28 cellular contexts compared by ENCODE assay signal in the genomic region with DNA sequence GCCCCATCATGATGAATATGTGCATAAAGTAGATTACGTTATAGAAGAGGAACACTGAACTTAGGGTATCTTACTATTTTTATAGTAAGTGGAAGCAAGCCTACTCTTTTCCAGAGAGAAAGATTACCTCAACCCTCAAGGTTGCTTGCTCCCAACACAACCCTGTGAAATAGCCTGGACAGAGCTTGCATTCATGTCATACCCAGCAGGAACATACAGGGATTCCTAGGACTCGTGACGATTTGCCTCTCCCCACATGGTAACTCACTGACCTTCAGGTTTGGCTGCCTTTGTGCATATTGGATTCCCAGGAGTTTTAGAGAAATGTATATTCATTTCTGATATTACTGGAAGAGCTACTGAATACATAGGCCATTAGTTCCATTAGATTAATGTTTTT.
"Had no signal": no experiment of that assay in that cellular context is flagged by ENCODE, and none has a peak within 500 bp of the region (broad histone marks: within the 10 kb centered on the region; RNA-seq: fewer than 3 reads in every experiment).

No MANE protein-coding gene starts in this region.

- DNase-seq: stimulated activated CD4-positive, alpha-beta T cell treated with anti-CD3 and anti-CD28 coated beads, Interleukin-2, amount 100 ng/mL, for 48 hours; stimulated activated CD4-positive, alpha-beta T cell treated with anti-CD3 and anti-CD28 coated beads, Interleukin-4, amount 100 ng/mL, for 1 hour; stimulated activated CD4-positive, alpha-beta T cell treated with anti-CD3 and anti-CD28 coated beads, Interleukin-4, amount 100 ng/mL, for 24 hours; stimulated activated CD4-positive, alpha-beta T cell treated with anti-CD3 and anti-CD28 coated beads, Interleukin-4, amount 100 ng/mL, for 4 hours; stimulated activated CD8-positive, alpha-beta memory T cell treated with anti-CD3 and anti-CD28 coated beads, Interleukin-4, amount 100 ng/mL, for 48 hours; stimulated activated naive B cell treated with anti-CD40 and anti-IgM and Interleukin-4, amounts not matched to agents 10 μg/mL and 1 μg/mL and 100 μg/mL, for 72 hours; stimulated activated naive CD4-positive, alpha-beta T cell; stimulated activated naive CD4-positive, alpha-beta T cell treated with Interleukin-2 at 50 U/mL for 16 hours; stimulated activated naive CD8-positive, alpha-beta T cell treated with anti-CD3 and anti-CD28 coated beads, Interleukin-15, amount 100 ng/mL, for 72 hours; stimulated activated naive CD8-positive, alpha-beta T cell treated with anti-CD3 and anti-CD28 coated beads, Interleukin-15, Interleukin-2, amounts not matched to agents 100 U/mL and 50 U/mL, for 24 hours; stomach; substantia nigra; testis; thyroid gland; tibial artery; transverse colon; trophoblast cell; upper lobe of left lung; upper lobe of right lung; uterus had no signal

- H3K27me3 Mint-ChIP-seq: stimulated activated memory B cell treated with anti-CD40 and anti-IgM and Interleukin-4, amounts not matched to agents 10 μg/mL and 1 μg/mL and 100 μg/mL, for 72 hours; stimulated activated naive B cell treated with anti-CD40 and anti-IgM and Interleukin-4, amounts not matched to agents 10 μg/mL and 1 μg/mL and 100 μg/mL, for 72 hours; stimulated activated naive CD8-positive, alpha-beta T cell treated with anti-CD3 and anti-CD28 coated beads, Interleukin-15, amount 100 ng/mL, for 72 hours; stimulated activated naive CD8-positive, alpha-beta T cell treated with anti-CD3 and anti-CD28 coated beads, Interleukin-15, Interleukin-2, amounts not matched to agents 100 ng/mL and 50 ng/mL, for 24 hours; type B pancreatic cell had no signal

- H3K9me3 Mint-ChIP-seq: stimulated activated effector memory CD8-positive, alpha-beta T cell treated with anti-CD3 and anti-CD28 coated beads, Interleukin-12 subunit alpha, Interleukin-12 subunit beta, amount 100 ng/mL, for 72 hours; stimulated activated memory B cell treated with anti-CD40 and anti-IgM and Interleukin-4, amounts not matched to agents 10 μg/mL and 1 μg/mL and 100 μg/mL, for 72 hours; stimulated activated naive B cell treated with anti-CD40 and anti-IgM and Interleukin-4, amounts not matched to agents 10 μg/mL and 1 μg/mL and 100 μg/mL, for 72 hours; stimulated activated naive CD8-positive, alpha-beta T cell treated with anti-CD3 and anti-CD28 coated beads, Interleukin-15, amount 100 ng/mL, for 72 hours; stimulated activated naive CD8-positive, alpha-beta T cell treated with anti-CD3 and anti-CD28 coated beads, Interleukin-15, Interleukin-2, amounts not matched to agents 100 ng/mL and 50 ng/mL, for 24 hours; type B pancreatic cell had no signal

- H3K4me3 ChIP-seq: stomach, suprapubic skin, testis, thoracic aorta, thyroid gland, tibial artery, tibial nerve, transverse colon, upper lobe of left lung, upper lobe of right lung, uterus, vagina had no signal

- H3K4me1 Mint-ChIP-seq: stimulated activated memory B cell treated with anti-CD40 and anti-IgM and Interleukin-4, amounts not matched to agents 10 μg/mL and 1 μg/mL and 100 μg/mL, for 72 hours; stimulated activated naive B cell treated with anti-CD40 and anti-IgM and Interleukin-4, amounts not matched to agents 10 μg/mL and 1 μg/mL and 100 μg/mL, for 72 hours; stimulated activated naive CD8-positive, alpha-beta T cell treated with anti-CD3 and anti-CD28 coated beads, Interleukin-15, amount 100 ng/mL, for 72 hours had no signal

- H3K27me3 ChIP-seq: stomach, suprapubic skin, testis, thyroid gland, tibial artery, tibial nerve, transverse colon, upper lobe of left lung, upper lobe of right lung, uterus, vagina had no signal

- H3K9me3 ChIP-seq: stomach, suprapubic skin, testis, thoracic aorta, thyroid gland, tibial artery, tibial nerve, transverse colon, upper lobe of left lung, upper lobe of right lung, uterus, vagina had no signal

- ATAC-seq: stimulated activated effector memory CD8-positive, alpha-beta T cell treated with anti-CD3 and anti-CD28 coated beads, Interleukin-12 subunit alpha, Interleukin-12 subunit beta, amount 100 ng/mL, for 72 hours; stimulated activated memory B cell treated with anti-CD40 and anti-IgM and Interleukin-4, amounts not matched to agents 10 μg/mL and 1 μg/mL and 100 μg/mL, for 72 hours; stimulated activated naive B cell treated with anti-CD40 and anti-IgM and Interleukin-4, amounts not matched to agents 10 μg/mL and 1 μg/mL and 100 μg/mL, for 72 hours; stimulated activated naive CD8-positive, alpha-beta T cell treated with anti-CD3 and anti-CD28 coated beads, Interleukin-15, amount 100 ng/mL, for 72 hours; stimulated activated naive CD8-positive, alpha-beta T cell treated with anti-CD3 and anti-CD28 coated beads, Interleukin-15, Interleukin-2, amounts not matched to agents 100 U/mL and 50 U/mL, for 24 hours; upper lobe of right lung had no signal

- H3K36me3 ChIP-seq: uterus had no signal

- H3K4me1 ChIP-seq: stomach, suprapubic skin, testis, thyroid gland, tibial nerve, transverse colon, upper lobe of left lung, upper lobe of right lung, uterus, vagina had no signal

- H3K4me3 Mint-ChIP-seq: stimulated activated effector memory CD8-positive, alpha-beta T cell treated with anti-CD3 and anti-CD28 coated beads, Interleukin-12 subunit alpha, Interleukin-12 subunit beta, amount 100 ng/mL, for 72 hours; stimulated activated memory B cell treated with anti-CD40 and anti-IgM and Interleukin-4, amounts not matched to agents 10 μg/mL and 1 μg/mL and 100 μg/mL, for 72 hours; stimulated activated naive B cell treated with anti-CD40 and anti-IgM and Interleukin-4, amounts not matched to agents 10 μg/mL and 1 μg/mL and 100 μg/mL, for 72 hours; stimulated activated naive CD8-positive, alpha-beta T cell treated with anti-CD3 and anti-CD28 coated beads, Interleukin-15, amount 100 ng/mL, for 72 hours; stimulated activated naive CD8-positive, alpha-beta T cell treated with anti-CD3 and anti-CD28 coated beads, Interleukin-15, Interleukin-2, amounts not matched to agents 100 ng/mL and 50 ng/mL, for 24 hours; type B pancreatic cell had no signal

- H3K27ac Mint-ChIP-seq: stimulated activated effector memory CD8-positive, alpha-beta T cell treated with anti-CD3 and anti-CD28 coated beads, Interleukin-12 subunit alpha, Interleukin-12 subunit beta, amount 100 ng/mL, for 72 hours; stimulated activated memory B cell treated with anti-CD40 and anti-IgM and Interleukin-4, amounts not matched to agents 10 μg/mL and 1 μg/mL and 100 μg/mL, for 72 hours; stimulated activated naive B cell treated with anti-CD40 and anti-IgM and Interleukin-4, amounts not matched to agents 10 μg/mL and 1 μg/mL and 100 μg/mL, for 72 hours; stimulated activated naive CD8-positive, alpha-beta T cell treated with anti-CD3 and anti-CD28 coated beads, Interleukin-15, amount 100 ng/mL, for 72 hours; stimulated activated naive CD8-positive, alpha-beta T cell treated with anti-CD3 and anti-CD28 coated beads, Interleukin-15, Interleukin-2, amounts not matched to agents 100 ng/mL and 50 ng/mL, for 24 hours; type B pancreatic cell had no signal

- H3K27ac ChIP-seq: stomach, suprapubic skin, testis, thoracic aorta, thyroid gland, tibial artery, tibial nerve, transverse colon, upper lobe of left lung, upper lobe of right lung, uterus, vagina had no signal
